ENCODE assay signal across 20 cellular contexts in genomic region chr2:203830294-203831055, GRCh38. TPM values are rescaled to one million over a fixed set of nuclear protein-coding genes. Genes with fewer than 3 reads are reported as not detected.
DNase-seq lines count a peak whose midpoint lies in the region; ATAC-seq and TF ChIP-seq lines count a peak whose summit lies in the region.
"Had no signal": no experiment of that assay in that cellular context is flagged by ENCODE, and none has a peak within 500 bp of the region (broad histone marks: within the 10 kb centered on the region; RNA-seq: fewer than 3 reads in every experiment).

No MANE protein-coding gene starts in this region.

- H3K9me3 Mint-ChIP-seq in activated CD8-positive, alpha-beta T cell treated with anti-CD3 and anti-CD28 coated beads, Interleukin-2, amount 10 ng/mL, durations not matched to agents 7 days and 5 days (ENCODE audit: insufficient read depth), result no peaks in the 10 kb centered on the region
- no peaks in the 10 kb centered on the region for H3K9me3 Mint-ChIP-seq in glutamatergic neuron (ENCODE audit: unreplicated experiment)
- H3K9me3 Mint-ChIP-seq: activated B cell treated with CpG ODN at 0.5 μM for 24 hours; CD8-positive, alpha-beta memory T cell had no signal

- H3K4me1 ChIP-seq in esophagus muscularis mucosa (no peaks in the 10 kb centered on the region), SJCRH30 (no peaks in the 10 kb centered on the region)
- H3K4me1 ChIP-seq: colonic mucosa, gastroesophageal sphincter, Peyer's patch, right atrium auricular region had no signal

- peak overlapping the region; percentile 77 for H3K27ac Mint-ChIP-seq in activated CD8-positive, alpha-beta T cell treated with anti-CD3 and anti-CD28 coated beads, Interleukin-2, amount 10 ng/mL, durations not matched to agents 7 days and 5 days
- H3K27ac Mint-ChIP-seq in glutamatergic neuron (ENCODE audit: unreplicated experiment), result no peak overlapping the region
- H3K27ac Mint-ChIP-seq: activated B cell treated with CpG ODN at 0.5 μM for 24 hours had no signal

- CTCF ChIA-PET in activated CD8-positive, alpha-beta T cell treated with anti-CD3 and anti-CD28 coated beads, Interleukin-2, amount 10 ng/mL, durations not matched to agents 7 days and 5 days (lab: Charles Lee), result interaction anchor here (0.8 to 2.9 kb wide), 8 partner anchors 11 to 169 kb away, joined by 3 to 13 read pairs (median 3); no protein-coding TSS in a partner anchor

- H3K27me3 ChIP-seq in esophagus muscularis mucosa (no peaks in the 10 kb centered on the region), SJCRH30 (no peaks in the 10 kb centered on the region)
- H3K27me3 ChIP-seq: colonic mucosa, gastroesophageal sphincter, MG63, Peyer's patch, right atrium auricular region had no signal

- WGBS in esophagus muscularis mucosa, result 78% methylated on average over 7 of the region's 9 CpGs

- no peak overlapping the region for H3K27ac ChIP-seq in esophagus muscularis mucosa (replicated peaks in 1 of 4)
- H3K27ac ChIP-seq in SJCRH30, result no peak overlapping the region
- H3K27ac ChIP-seq: colonic mucosa, gastroesophageal sphincter, Peyer's patch, right atrium auricular region, thoracic aorta had no signal

- peak in 2 of 3 experiments; percentile 36 to 48 for DNase-seq in activated CD8-positive, alpha-beta memory T cell treated with anti-CD3 and anti-CD28 coated beads for 48 hours (ENCODE audit: low read depth in 2 of 3, low spot score in 2 of 3)
- DNase-seq in activated CD8-positive, alpha-beta memory T cell treated with anti-CD3 and anti-CD28 coated beads, Interleukin-2, amount 50 U/mL, for 4 hours, result no peak
- DNase-seq in activated CD8-positive, alpha-beta T cell treated with anti-CD3 and anti-CD28 coated beads, Interleukin-2, amount 10 ng/mL, durations not matched to agents 7 days and 5 days, result peak; percentile 45
- DNase-seq in esophagus muscularis mucosa (ENCODE audit: extremely low spot score) (peak; percentile 68), glutamatergic neuron (no peak), SJCRH30 (no peak)
- DNase-seq in stimulated activated CD8-positive, alpha-beta memory T cell treated with anti-CD3 and anti-CD28 coated beads, Interleukin-2, amount 100 ng/mL, for 48 hours (ENCODE audit: low read depth in 2 of 2), result peak; percentile 38 to 52
- DNase-seq: activated B cell treated with CpG ODN at 0.5 μM for 24 hours; aorta; CD8-positive, alpha-beta memory T cell; colonic mucosa; EL; MG63; NCI-H187 treated with DMSO at 0.1 percent for 48 hours; Peyer's patch had no signal

- peaks cover 15% of the 10 kb centered on the region for H3K4me1 Mint-ChIP-seq in activated CD8-positive, alpha-beta T cell treated with anti-CD3 and anti-CD28 coated beads, Interleukin-2, amount 10 ng/mL, durations not matched to agents 7 days and 5 days (ENCODE audit: low read depth)
- H3K4me1 Mint-ChIP-seq in glutamatergic neuron (ENCODE audit: low read depth, unreplicated experiment), result no peaks in the 10 kb centered on the region
- H3K4me1 Mint-ChIP-seq: activated B cell treated with CpG ODN at 0.5 μM for 24 hours, neural crest cell had no signal

- no peak for TF ChIP-seq POLR2A in esophagus muscularis mucosa (IDR thresholded peaks at IDR 0.05; ENCODE audit: low read depth)

- H3K36me3 ChIP-seq in esophagus muscularis mucosa (no peaks in the 10 kb centered on the region), SJCRH30 (no peaks in the 10 kb centered on the region)
- H3K36me3 ChIP-seq: colonic mucosa, gastroesophageal sphincter, MG63, Peyer's patch, right atrium auricular region, thoracic aorta had no signal

- H3K27me3 Mint-ChIP-seq in activated CD8-positive, alpha-beta T cell treated with anti-CD3 and anti-CD28 coated beads, Interleukin-2, amount 10 ng/mL, durations not matched to agents 7 days and 5 days (ENCODE audit: low read depth), result no peaks in the 10 kb centered on the region
- peaks cover 2% of the 10 kb centered on the region for H3K27me3 Mint-ChIP-seq in glutamatergic neuron (ENCODE audit: unreplicated experiment)

- peak overlapping the region; percentile 42 for H3K4me3 Mint-ChIP-seq in activated CD8-positive, alpha-beta T cell treated with anti-CD3 and anti-CD28 coated beads, Interleukin-2, amount 10 ng/mL, durations not matched to agents 7 days and 5 days
- no peak overlapping the region for H3K4me3 Mint-ChIP-seq in glutamatergic neuron (ENCODE audit: unreplicated experiment)
- H3K4me3 Mint-ChIP-seq: activated B cell treated with CpG ODN at 0.5 μM for 24 hours, neural crest cell had no signal

- peak; percentile 84 for ATAC-seq in activated CD8-positive, alpha-beta T cell treated with anti-CD3 and anti-CD28 coated beads, Interleukin-2, amount 10 ng/mL, durations not matched to agents 7 days and 5 days
- ATAC-seq in GM21825 (IDR thresholded peaks at IDR 0.05; ENCODE audit: unreplicated experiment), result no peak
- ATAC-seq: gastroesophageal sphincter had no signal

- TF ChIP-seq EP300 in esophagus muscularis mucosa (IDR thresholded peaks at IDR 0.05), result no peak

- intact Hi-C loops in esophagus muscularis mucosa (cut with DNase I), result no loop called here

- no peak for TF ChIP-seq CTCF in esophagus muscularis mucosa (IDR thresholded peaks at IDR 0.05)
- TF ChIP-seq CTCF in glutamatergic neuron (IDR thresholded peaks at IDR 0.05; ENCODE audit: partially characterized antibody, unreplicated experiment), result no peak

- H3K9me3 ChIP-seq in esophagus muscularis mucosa, result no peaks in the 10 kb centered on the region
- no peaks in the 10 kb centered on the region for H3K9me3 ChIP-seq in SJCRH30 (replicated peaks)
- H3K9me3 ChIP-seq: colonic mucosa, gastroesophageal sphincter, MG63, Peyer's patch, right atrium auricular region, thoracic aorta had no signal

- H3K36me3 Mint-ChIP-seq in activated CD8-positive, alpha-beta T cell treated with anti-CD3 and anti-CD28 coated beads, Interleukin-2, amount 10 ng/mL, durations not matched to agents 7 days and 5 days (ENCODE audit: low read depth), result peaks cover 2% of the 10 kb centered on the region
- H3K36me3 Mint-ChIP-seq in glutamatergic neuron (ENCODE audit: unreplicated experiment), result no peaks in the 10 kb centered on the region

- POLR2A ChIA-PET in activated CD8-positive, alpha-beta T cell treated with anti-CD3 and anti-CD28 coated beads, Interleukin-2, amount 10 ng/mL, durations not matched to agents 7 days and 5 days (lab: Charles Lee), result interaction anchor here (0.9 kb wide), 1 partner anchor 13 kb away, joined by 4 read pairs; no protein-coding TSS in a partner anchor

- no peak overlapping the region for H3K4me3 ChIP-seq in esophagus muscularis mucosa
- H3K4me3 ChIP-seq in SJCRH30, result no peak overlapping the region
- H3K4me3 ChIP-seq: colonic mucosa, gastroesophageal sphincter, MG63, Peyer's patch, right atrium auricular region, thoracic aorta had no signal

RNA-seq across cellular contexts. Expression of gene CTLA4, which starts 37.1 kb away (rescaled TPM):
- 1 to 10 TPM; 3.8 to 4.7 TPM for total RNA-seq in activated CD8-positive, alpha-beta T cell treated with anti-CD3 and anti-CD28 coated beads, Interleukin-2, amount 10 ng/mL, durations not matched to agents 7 days and 5 days
- total RNA-seq in esophagus muscularis mucosa, result under 1 TPM in 1 of 4 donors, not detected in 3; 0.33 TPM
- not detected for total RNA-seq in glutamatergic neuron (ENCODE audit: unreplicated experiment)
- total RNA-seq in SJCRH30 (2014; rRNA removed; shearing (Covaris generic)), result 0.10 TPM in 1 of 2 replicates, not detected in the other

Comparison
In these comparisons a context has a peak if more than half of its experiments do, and no peak if none do; other contexts are left out.
1. DNase-seq: peak in activated CD8-positive, alpha-beta memory T cell treated with anti-CD3 and anti-CD28 coated beads for 48 hours (2 of 3), activated CD8-positive, alpha-beta T cell treated with anti-CD3 and anti-CD28 coated beads, Interleukin-2, amount 10 ng/mL, durations not matched to agents 7 days and 5 days (single experiment), esophagus muscularis mucosa (single experiment) and stimulated activated CD8-positive, alpha-beta memory T cell treated with anti-CD3 and anti-CD28 coated beads, Interleukin-2, amount 100 ng/mL, for 48 hours (2 of 2); none in activated CD8-positive, alpha-beta memory T cell treated with anti-CD3 and anti-CD28 coated beads, Interleukin-2, amount 50 U/mL, for 4 hours (single experiment), glutamatergic neuron (single experiment) and SJCRH30 (0 of 2).